9 cellular contexts compared by ENCODE assay signal in genomic region chr7:140653319-140654108, GRCh38. TPM values are rescaled to one million over a fixed set of nuclear protein-coding genes. Genes with fewer than 3 reads are reported as not detected.
DNase-seq lines count a peak whose midpoint lies in the region; ATAC-seq and TF ChIP-seq lines count a peak whose summit lies in the region.
"Had no signal": no experiment of that assay in that cellular context is flagged by ENCODE, and none has a peak within 500 bp of the region (broad histone marks: within the 10 kb centered on the region; RNA-seq: fewer than 3 reads in every experiment).

No MANE protein-coding gene starts in this region.

- CTCF ChIA-PET in CD4-positive, alpha-beta memory T cell (lab: Charles Lee; ENCODE audit: partially characterized antibody), result interaction anchor here (0.6 to 2.8 kb wide), 13 partner anchors 10 to 360 kb away, joined by 3 to 30 read pairs (median 4); partner anchors contain the start of genes MKRN1 and NDUFB2
- CTCF ChIA-PET in HCT116 (lab: Charles Lee), result interaction anchor here (0.6 to 2.4 kb wide), 15 partner anchors 134 to 361 kb away, joined by 3 to 60 read pairs (median 5); partner anchors contain the start of genes MKRN1 and MRPS33

- RAD21 ChIA-PET in HCT116 (lab: Charles Lee; ENCODE audit: low non-redundant PET in 1 of 2, low total read pairs in 2 of 2, uncharacterized antibody in 2 of 2, unreplicated experiment in 2 of 2), result interaction anchor here (0.5 to 1.6 kb wide), 4 partner anchors 26 to 141 kb away, joined by 3 to 22 read pairs (median 11); no protein-coding TSS in a partner anchor

- peak overlapping the region in 2 of 8 donors; percentile 24 to 39 for H3K4me3 Mint-ChIP-seq in CD4-positive, alpha-beta memory T cell

- H3K36me3 ChIP-seq in CD4-positive, alpha-beta memory T cell (ENCODE audit: insufficient read depth, low read length), result no peaks in the 10 kb centered on the region
- H3K36me3 ChIP-seq in HCT116 (ENCODE audit: control insufficient read depth in 1 of 2, insufficient read depth in 2 of 2, low read length in 2 of 2), result no peaks in the 10 kb centered on the region

- H3K27ac ChIP-seq in CD4-positive, alpha-beta memory T cell (ENCODE audit: low read depth, low read length), result no peak overlapping the region
- no peak overlapping the region for H3K27ac ChIP-seq in HCT116 (ENCODE audit: low read depth, low read length)

- H3K27ac Mint-ChIP-seq in CD4-positive, alpha-beta memory T cell, result no peak overlapping the region

- H3K4me1 ChIP-seq in CD4-positive, alpha-beta memory T cell (ENCODE audit: insufficient read depth, low read length), result peaks cover 17% of the 10 kb centered on the region
- peaks cover 0 to 15% of the 10 kb centered on the region in 2 experiments; a peak in 2 of 4 replicates for H3K4me1 ChIP-seq in HCT116 (ENCODE audit: control insufficient read depth in 1 of 2, insufficient read depth in 2 of 2, low read length in 2 of 2)

- peak; percentile 77 to 95 (median 88) for TF ChIP-seq CTCF in HCT116 (IDR thresholded peaks at IDR 0.05 in 2 of 3, conservative IDR thresholded peaks at IDR 0.05 in 1 of 3; ENCODE audit: borderline replicate concordance in 1 of 3, insufficient read depth in 1 of 3, low read depth in 2 of 3, low read length in 2 of 3)

- H3K9me3 ChIP-seq in CD4-positive, alpha-beta memory T cell (ENCODE audit: control insufficient read depth in 1 of 2, low read length in 2 of 2), result no peaks in the 10 kb centered on the region
- H3K9me3 ChIP-seq in HCT116 (ENCODE audit: control insufficient read depth in 1 of 2, insufficient read depth in 1 of 2, low read depth in 1 of 2, low read length in 2 of 2), result no peaks in the 10 kb centered on the region

- H3K4me2 ChIP-seq in HCT116 (ENCODE audit: low read length), result no peak overlapping the region

- H3K27me3 ChIP-seq in CD4-positive, alpha-beta memory T cell (ENCODE audit: insufficient read depth, low read length), result no peaks in the 10 kb centered on the region
- H3K27me3 ChIP-seq in HCT116 (ENCODE audit: insufficient read depth, low read length), result no peaks in the 10 kb centered on the region

- intact Hi-C loops in CD4-positive, alpha-beta memory T cell (cut with micrococcal nuclease), result loop anchor here (1.0 kb wide), 2 partner anchors 135 to 178 kb away; no protein-coding TSS in a partner anchor
- intact Hi-C loops in HCT116 (cut with micrococcal nuclease), result loop anchor here (1.0 to 2.0 kb wide), 2 partner anchors 135 to 179 kb away; no protein-coding TSS in a partner anchor

- no peaks in the 10 kb centered on the region for H3K79me2 ChIP-seq in HCT116 (ENCODE audit: insufficient read depth, low read length)

- H4K20me1 ChIP-seq in HCT116 (ENCODE audit: insufficient read depth), result no peaks in the 10 kb centered on the region

- H3K27me3 Mint-ChIP-seq in CD4-positive, alpha-beta memory T cell, result peaks cover 3 to 12% of the 10 kb centered on the region in 2 donors

- POLR2A ChIA-PET in CD4-positive, alpha-beta memory T cell (lab: Charles Lee; ENCODE audit: partially characterized antibody), result interaction anchor here (1.0 kb wide), 1 partner anchor 20 kb away, joined by 3 read pairs; no protein-coding TSS in a partner anchor
- POLR2A ChIA-PET in HCT116 (lab: Charles Lee), result interaction anchor here (0.7 kb wide), 1 partner anchor 135 kb away, joined by 3 read pairs; no protein-coding TSS in a partner anchor

- no TSS peak for BruUV-seq in HCT116 (replicated peaks; lab: Mats Ljungman, UMichigan)

- H3K9me2 ChIP-seq in HCT116 (ENCODE audit: insufficient read depth), result no peaks in the 10 kb centered on the region

- H3K9me3 Mint-ChIP-seq in CD4-positive, alpha-beta memory T cell, result no peaks in the 10 kb centered on the region

- TF ChIP-seq RAD21 in HCT116 (IDR thresholded peaks at IDR 0.05; ENCODE audit: low read depth), result peak; percentile 99

- TF ChIP-seq POLR2A in HCT116 (IDR thresholded peaks at IDR 0.05; ENCODE audit: borderline replicate concordance, extremely low read depth, insufficient read depth, insufficient read length), result no peak

- peak overlapping the region; percentile 55 for H2AFZ ChIP-seq in HCT116 (ENCODE audit: low read depth, low read length, poor library complexity, severe bottlenecking)

- peaks cover 18 to 24% (median 20%) of the 10 kb centered on the region in 4 donors for H3K4me1 Mint-ChIP-seq in CD4-positive, alpha-beta memory T cell

- peak; percentile 94 for ATAC-seq in HCT116
- ATAC-seq in GM19452 (IDR thresholded peaks at IDR 0.05; ENCODE audit: unreplicated experiment), result no peak
- ATAC-seq in HG03108 (IDR thresholded peaks at IDR 0.05; ENCODE audit: unreplicated experiment), result no peak

- H3K9ac ChIP-seq in HCT116 (ENCODE audit: low read length), result no peak overlapping the region

- no peaks in the 10 kb centered on the region for H3K36me3 Mint-ChIP-seq in CD4-positive, alpha-beta memory T cell

- peak in 4 of 5 donors; percentile 40 to 57 (median 45) for DNase-seq in CD4-positive, alpha-beta memory T cell
- DNase-seq in HCT116 (ENCODE audit: low read depth, low spot score), result peak; percentile 65
- peak; percentile 92 for DNase-seq in NCI-H69 (lab: John Stamatoyannopoulos, UW)
- DNase-seq in astrocyte of the hippocampus (ENCODE audit: low read depth, low spot score), result peak; percentile 87
- peak; percentile 74 for DNase-seq in hepatic stellate cell (ENCODE audit: low spot score)
- DNase-seq in retina, result peak; percentile 80

- no peak overlapping the region for H3K4me3 ChIP-seq in CD4-positive, alpha-beta memory T cell (ENCODE audit: low read length in 2 of 2)
- no peak overlapping the region for H3K4me3 ChIP-seq in HCT116 (replicated peaks in 1 of 2; ENCODE audit: low read depth in 1 of 2, low read length in 2 of 2)

TF ChIP-seq in HCT116, 20 proteins besides CTCF, POLR2A, EP300 and RAD21:
- TF ChIP-seq ELF1 (IDR thresholded peaks at IDR 0.05; ENCODE audit: borderline replicate concordance, low read depth), result no peak
- peak; percentile 12 for TF ChIP-seq YY1 (IDR thresholded peaks at IDR 0.05; ENCODE audit: extremely low read depth, insufficient replicate concordance, low read depth, low read length)
- no peak for TF ChIP-seq SP1 (IDR thresholded peaks at IDR 0.05; ENCODE audit: low read depth)

RNA-seq across cellular contexts. Expression of gene DENND2A, which starts 12.9 kb away (rescaled TPM):
- not detected for total RNA-seq in CD4-positive, alpha-beta memory T cell
- not detected for polyA plus RNA-seq in CD4-positive, alpha-beta memory T cell
- total RNA-seq in HCT116 (2021; ENCODE audit: unreplicated experiment), result 0.12 TPM
- polyA plus RNA-seq in HCT116 (2012), result 0.15 and 0.18 TPM in 2 replicates
- total RNA-seq: T-helper 1 cell treated with Interleukin-12 subunit alpha and Interleukin-12 subunit beta and Interleukin-4 antibody, amounts not matched to agents 30 ng/mL and 1 ng/mL, for 36 hours had no signal

RNA-seq across cellular contexts. Expression of gene ADCK2, which starts 19.2 kb away (rescaled TPM):
- 10 to 100 TPM; 18.6 to 19.2 TPM for total RNA-seq in CD4-positive, alpha-beta memory T cell
- 10 to 100 TPM; 24.9 to 36.0 TPM for polyA plus RNA-seq in CD4-positive, alpha-beta memory T cell
- total RNA-seq in HCT116 (2021; ENCODE audit: unreplicated experiment), result 16.9 TPM
- 23.2 and 25.1 TPM in 2 replicates for polyA plus RNA-seq in HCT116 (2012)

RNA-seq across cellular contexts. Expression of gene NDUFB2, which starts 43.0 kb away (rescaled TPM):
- 10 to 100 TPM; 94.4 to 98.6 TPM for total RNA-seq in CD4-positive, alpha-beta memory T cell
- polyA plus RNA-seq in CD4-positive, alpha-beta memory T cell, result 100 to 1,000 TPM; 410 to 639 TPM
- total RNA-seq in HCT116 (2021; ENCODE audit: unreplicated experiment), result 143 TPM
- 186 and 201 TPM in 2 replicates for polyA plus RNA-seq in HCT116 (2012)
